1 cellular context compared by ENCODE assay signal in the genomic region with DNA sequence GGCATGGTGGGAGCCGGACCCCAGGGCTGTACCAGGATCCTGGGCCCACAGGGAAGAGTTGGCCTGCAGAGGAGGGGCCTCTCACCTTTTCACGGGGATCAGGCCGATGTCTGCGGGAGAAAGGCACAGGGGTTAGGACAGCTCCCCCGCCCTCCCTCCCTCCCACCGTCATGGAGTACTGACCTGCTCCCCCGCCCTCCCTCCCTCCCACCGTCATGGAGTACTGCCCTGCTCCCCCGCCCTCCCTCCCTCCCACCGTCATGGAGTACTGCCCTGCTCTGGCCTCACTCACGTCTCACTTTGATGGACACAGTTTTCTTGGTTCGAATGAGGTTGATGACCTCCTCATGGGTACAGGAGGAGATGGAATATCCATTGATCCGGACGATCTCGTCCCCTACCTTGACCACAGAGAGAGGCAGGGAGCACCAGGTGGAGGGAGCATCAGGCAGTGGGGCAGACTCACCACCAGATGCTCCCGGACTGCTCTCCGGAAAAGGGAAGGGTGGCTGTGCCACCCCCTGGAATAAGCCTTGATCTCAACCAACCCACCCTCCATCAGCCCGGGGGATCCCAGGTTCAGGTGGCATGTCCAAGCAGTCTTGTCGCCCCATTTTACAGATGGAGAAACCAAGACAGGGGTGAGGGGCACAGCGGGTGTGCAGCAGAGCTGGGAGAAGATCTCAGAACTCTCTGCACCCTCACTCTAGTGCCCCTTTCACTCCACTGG.
TF ChIP-seq lines count a peak whose summit lies in the region.

No MANE protein-coding gene starts in this region.

TF ChIP-seq in IMR-90, 13 proteins besides CTCF, POLR2A, EP300 and RAD21:
- TF ChIP-seq RFX5 (IDR thresholded peaks at IDR 0.05; ENCODE audit: low read depth, low read length) (no peak), BHLHE40 (IDR thresholded peaks at IDR 0.05; ENCODE audit: low read depth, low read length) (no peak), MAFK (IDR thresholded peaks at IDR 0.05; ENCODE audit: low read depth, low read length) (no peak), CHD1 (IDR thresholded peaks at IDR 0.05; ENCODE audit: low read depth, low read length) (no peak), FOS (IDR thresholded peaks at IDR 0.05; ENCODE audit: low read depth, low read length) (no peak), NFE2L2 (IDR thresholded peaks at IDR 0.05; ENCODE audit: low read depth, low read length) (no peak), MAZ (IDR thresholded peaks at IDR 0.05; ENCODE audit: borderline replicate concordance, low read depth, low read length) (no peak), CEBPB (IDR thresholded peaks at IDR 0.05; ENCODE audit: low read depth, low read length) (no peak), MXI1 (IDR thresholded peaks at IDR 0.05; ENCODE audit: borderline replicate concordance, low read depth, low read length) (no peak), RCOR1 (IDR thresholded peaks at IDR 0.05; ENCODE audit: insufficient replicate concordance, low read length) (no peak), SMC3 (IDR thresholded peaks at IDR 0.05; ENCODE audit: low read depth, low read length) (no peak)
- TF ChIP-seq, protein P1, sequence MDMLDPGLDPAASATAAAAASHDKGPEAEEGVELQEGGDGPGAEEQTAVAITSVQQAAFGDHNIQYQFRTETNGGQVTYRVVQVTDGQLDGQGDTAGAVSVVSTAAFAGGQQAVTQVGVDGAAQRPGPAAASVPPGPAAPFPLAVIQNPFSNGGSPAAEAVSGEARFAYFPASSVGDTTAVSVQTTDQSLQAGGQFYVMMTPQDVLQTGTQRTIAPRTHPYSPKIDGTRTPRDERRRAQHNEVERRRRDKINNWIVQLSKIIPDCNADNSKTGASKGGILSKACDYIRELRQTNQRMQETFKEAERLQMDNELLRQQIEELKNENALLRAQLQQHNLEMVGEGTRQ (IDR thresholded peaks at IDR 0.05; ENCODE audit: low read depth, low read length), result no peak
- TF ChIP-seq, protein P2, sequence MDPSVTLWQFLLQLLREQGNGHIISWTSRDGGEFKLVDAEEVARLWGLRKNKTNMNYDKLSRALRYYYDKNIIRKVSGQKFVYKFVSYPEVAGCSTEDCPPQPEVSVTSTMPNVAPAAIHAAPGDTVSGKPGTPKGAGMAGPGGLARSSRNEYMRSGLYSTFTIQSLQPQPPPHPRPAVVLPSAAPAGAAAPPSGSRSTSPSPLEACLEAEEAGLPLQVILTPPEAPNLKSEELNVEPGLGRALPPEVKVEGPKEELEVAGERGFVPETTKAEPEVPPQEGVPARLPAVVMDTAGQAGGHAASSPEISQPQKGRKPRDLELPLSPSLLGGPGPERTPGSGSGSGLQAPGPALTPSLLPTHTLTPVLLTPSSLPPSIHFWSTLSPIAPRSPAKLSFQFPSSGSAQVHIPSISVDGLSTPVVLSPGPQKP (IDR thresholded peaks at IDR 0.05; ENCODE audit: borderline replicate concordance, low read depth, low read length), result no peak
